2 cellular contexts compared by ENCODE assay signal in the genomic region with DNA sequence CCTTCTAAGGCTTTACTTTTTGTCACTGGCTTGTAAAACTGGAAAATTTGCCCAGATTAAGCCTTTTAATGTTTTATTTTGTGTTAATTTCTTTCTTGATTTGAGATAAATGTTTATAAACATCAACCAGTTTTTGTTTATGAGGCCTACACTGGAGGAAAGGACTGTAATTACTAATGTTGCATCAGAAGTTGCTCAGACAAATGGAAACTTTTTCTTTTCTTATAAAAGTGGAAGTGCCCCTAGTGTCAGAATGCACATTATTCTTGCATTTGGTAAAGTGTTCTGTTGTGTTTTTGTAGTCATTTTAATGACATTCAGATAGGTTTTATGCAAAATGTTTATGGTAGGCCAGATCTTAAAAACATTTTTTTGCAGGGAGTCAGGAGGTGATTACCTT.
A peak's percentile ranks its signal among the peaks of the same experiment; 100 is the strongest.
TF ChIP-seq lines count a peak whose summit lies in the region.

No MANE protein-coding gene starts in this region.

TF ChIP-seq in IMR-90, 13 proteins besides CTCF, POLR2A, EP300 and RAD21:
- TF ChIP-seq RCOR1 (IDR thresholded peaks at IDR 0.05; ENCODE audit: insufficient replicate concordance, low read length) (no peak), CHD1 (IDR thresholded peaks at IDR 0.05; ENCODE audit: low read depth, low read length) (no peak), RFX5 (IDR thresholded peaks at IDR 0.05; ENCODE audit: low read depth, low read length) (no peak), NFE2L2 (IDR thresholded peaks at IDR 0.05; ENCODE audit: low read depth, low read length) (no peak), CEBPB (IDR thresholded peaks at IDR 0.05; ENCODE audit: low read depth, low read length) (peak; percentile 24; the same call in 1 of the 2 replicates)
- TF ChIP-seq, protein P1, sequence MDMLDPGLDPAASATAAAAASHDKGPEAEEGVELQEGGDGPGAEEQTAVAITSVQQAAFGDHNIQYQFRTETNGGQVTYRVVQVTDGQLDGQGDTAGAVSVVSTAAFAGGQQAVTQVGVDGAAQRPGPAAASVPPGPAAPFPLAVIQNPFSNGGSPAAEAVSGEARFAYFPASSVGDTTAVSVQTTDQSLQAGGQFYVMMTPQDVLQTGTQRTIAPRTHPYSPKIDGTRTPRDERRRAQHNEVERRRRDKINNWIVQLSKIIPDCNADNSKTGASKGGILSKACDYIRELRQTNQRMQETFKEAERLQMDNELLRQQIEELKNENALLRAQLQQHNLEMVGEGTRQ (IDR thresholded peaks at IDR 0.05; ENCODE audit: low read depth, low read length) = no peak
- TF ChIP-seq, protein P2, sequence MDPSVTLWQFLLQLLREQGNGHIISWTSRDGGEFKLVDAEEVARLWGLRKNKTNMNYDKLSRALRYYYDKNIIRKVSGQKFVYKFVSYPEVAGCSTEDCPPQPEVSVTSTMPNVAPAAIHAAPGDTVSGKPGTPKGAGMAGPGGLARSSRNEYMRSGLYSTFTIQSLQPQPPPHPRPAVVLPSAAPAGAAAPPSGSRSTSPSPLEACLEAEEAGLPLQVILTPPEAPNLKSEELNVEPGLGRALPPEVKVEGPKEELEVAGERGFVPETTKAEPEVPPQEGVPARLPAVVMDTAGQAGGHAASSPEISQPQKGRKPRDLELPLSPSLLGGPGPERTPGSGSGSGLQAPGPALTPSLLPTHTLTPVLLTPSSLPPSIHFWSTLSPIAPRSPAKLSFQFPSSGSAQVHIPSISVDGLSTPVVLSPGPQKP (IDR thresholded peaks at IDR 0.05; ENCODE audit: borderline replicate concordance, low read depth, low read length) = no peak
TF ChIP-seq in IMR-90: peak in this region for 1.

TF ChIP-seq in HepG2, 621 proteins besides CTCF, POLR2A, EP300 and RAD21:
- TF ChIP-seq ZNF749 (CRISPR knock-in tag; IDR thresholded peaks at IDR 0.05; ENCODE audit: borderline replicate concordance) = no peak
- TF ChIP-seq ZNF101 (CRISPR knock-in tag; IDR thresholded peaks at IDR 0.05; ENCODE audit: borderline replicate concordance, low read depth) = no peak
- no peak for TF ChIP-seq ZMYM2 (CRISPR knock-in tag; IDR thresholded peaks at IDR 0.05)
- TF ChIP-seq ZNF672 (CRISPR knock-in tag; IDR thresholded peaks at IDR 0.05) = no peak
- TF ChIP-seq, protein P3, sequence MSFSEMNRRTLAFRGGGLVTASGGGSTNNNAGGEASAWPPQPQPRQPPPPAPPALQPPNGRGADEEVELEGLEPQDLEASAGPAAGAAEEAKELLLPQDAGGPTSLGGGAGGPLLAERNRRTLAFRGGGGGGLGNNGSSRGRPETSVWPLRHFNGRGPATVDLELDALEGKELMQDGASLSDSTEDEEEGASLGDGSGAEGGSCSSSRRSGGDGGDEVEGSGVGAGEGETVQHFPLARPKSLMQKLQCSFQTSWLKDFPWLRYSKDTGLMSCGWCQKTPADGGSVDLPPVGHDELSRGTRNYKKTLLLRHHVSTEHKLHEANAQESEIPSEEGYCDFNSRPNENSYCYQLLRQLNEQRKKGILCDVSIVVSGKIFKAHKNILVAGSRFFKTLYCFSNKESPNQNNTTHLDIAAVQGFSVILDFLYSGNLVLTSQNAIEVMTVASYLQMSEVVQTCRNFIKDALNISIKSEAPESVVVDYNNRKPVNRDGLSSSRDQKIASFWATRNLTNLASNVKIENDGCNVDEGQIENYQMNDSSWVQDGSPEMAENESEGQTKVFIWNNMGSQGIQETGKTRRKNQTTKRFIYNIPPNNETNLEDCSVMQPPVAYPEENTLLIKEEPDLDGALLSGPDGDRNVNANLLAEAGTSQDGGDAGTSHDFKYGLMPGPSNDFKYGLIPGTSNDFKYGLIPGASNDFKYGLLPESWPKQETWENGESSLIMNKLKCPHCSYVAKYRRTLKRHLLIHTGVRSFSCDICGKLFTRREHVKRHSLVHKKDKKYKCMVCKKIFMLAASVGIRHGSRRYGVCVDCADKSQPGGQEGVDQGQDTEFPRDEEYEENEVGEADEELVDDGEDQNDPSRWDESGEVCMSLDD (CRISPR knock-in tag; IDR thresholded peaks at IDR 0.05; ENCODE audit: borderline replicate concordance) = no peak
- TF ChIP-seq ZNF496 (CRISPR knock-in tag; IDR thresholded peaks at IDR 0.05; ENCODE audit: insufficient replicate concordance) = no peak
- TF ChIP-seq ZSCAN9 (CRISPR knock-in tag; IDR thresholded peaks at IDR 0.05; ENCODE audit: borderline replicate concordance) = no peak
- no peak for TF ChIP-seq ZNF781 (CRISPR knock-in tag; IDR thresholded peaks at IDR 0.05; ENCODE audit: borderline replicate concordance, not compliant biosample characterization)
- TF ChIP-seq SP2 (CRISPR knock-in tag; IDR thresholded peaks at IDR 0.05) = no peak
- TF ChIP-seq, protein P4, sequence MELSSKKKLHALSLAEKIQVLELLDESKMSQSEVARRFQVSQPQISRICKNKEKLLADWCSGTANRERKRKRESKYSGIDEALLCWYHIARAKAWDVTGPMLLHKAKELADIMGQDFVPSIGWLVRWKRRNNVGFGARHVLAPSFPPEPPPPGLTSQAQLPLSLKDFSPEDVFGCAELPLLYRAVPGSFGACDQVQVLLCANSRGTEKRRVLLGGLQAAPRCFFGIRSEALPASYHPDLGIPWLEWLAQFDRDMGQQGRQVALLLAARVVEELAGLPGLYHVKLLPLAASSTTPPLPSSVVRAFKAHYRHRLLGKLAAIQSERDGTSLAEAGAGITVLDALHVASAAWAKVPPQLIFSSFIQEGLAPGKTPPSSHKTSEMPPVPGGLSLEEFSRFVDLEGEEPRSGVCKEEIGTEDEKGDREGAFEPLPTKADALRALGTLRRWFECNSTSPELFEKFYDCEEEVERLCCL (CRISPR knock-in tag; IDR thresholded peaks at IDR 0.05; ENCODE audit: borderline replicate concordance) = no peak
